ENCODE assay signal across 8 cellular contexts in genomic region chr7:76549855-76550248, GRCh38. TPM values are rescaled to one million over a fixed set of nuclear protein-coding genes. Genes with fewer than 3 reads are reported as not detected.
DNase-seq lines count a peak whose midpoint lies in the region; ATAC-seq and TF ChIP-seq lines count a peak whose summit lies in the region.
"Not testable (repeated sequence)": the region's sequence is repeated elsewhere in the genome, so short reads cannot be mapped to it uniquely, and the experiment has no call there.

No MANE protein-coding gene starts in this region.

- H3K36me3 ChIP-seq in A673 (ENCODE audit: insufficient read depth, low read length, poor library complexity, severe bottlenecking); GM23338 (ENCODE audit: insufficient read depth); Panc1 (ENCODE audit: control insufficient read depth, insufficient read depth, low read length); ectodermal cell (ENCODE audit: control insufficient read depth, insufficient read depth, low read length); smooth muscle cell (ENCODE audit: low read depth): not testable (repeated sequence)

- H3K4me2 ChIP-seq in GM23338 (peak overlapping the region; percentile 91), smooth muscle cell (peak overlapping the region; percentile 89)

- H3K27me3 Mint-ChIP-seq in GM23338 (ENCODE audit: insufficient read depth, low read depth, poor library complexity); activated T-helper 2 cell treated with anti-CD3 and anti-CD28 coated beads, Interferon-gamma antibody, Interleukin-2, Interleukin-4, amounts not matched to agents 10 μg/mL and 5 μg/mL and 100 μg/mL, durations not matched to agents 14 hours and 24 hours and 36 hours (ENCODE audit: low read depth); naive B cell: not testable (repeated sequence)

- not testable (repeated sequence) for H3K4me1 ChIP-seq in A673 (ENCODE audit: insufficient read depth, low read length, poor library complexity, severe bottlenecking); GM23338 (ENCODE audit: insufficient read depth); Panc1 (ENCODE audit: control insufficient read depth, insufficient read depth, low read length); ectodermal cell (ENCODE audit: control insufficient read depth, insufficient read depth, low read length); right cardiac atrium (ENCODE audit: control insufficient read depth, insufficient read depth, low read length); smooth muscle cell (ENCODE audit: low read depth)

- TF ChIP-seq CTCF in A673 (conservative IDR thresholded peaks at IDR 0.05; ENCODE audit: low read depth, low read length); GM23338 (conservative IDR thresholded peaks at IDR 0.05; ENCODE audit: low read depth in 2 of 2); Panc1 (IDR thresholded peaks at IDR 0.05); smooth muscle cell (IDR thresholded peaks at IDR 0.05; ENCODE audit: borderline replicate concordance, insufficient read depth, poor library complexity, severe bottlenecking): not testable (repeated sequence)

- not testable (repeated sequence) for H3K27me3 ChIP-seq in A673 (replicated peaks; ENCODE audit: insufficient read depth, low read depth, low read length, poor library complexity); GM23338 (ENCODE audit: insufficient read depth); Panc1 (ENCODE audit: control insufficient read depth, insufficient read depth, low read length); ectodermal cell (ENCODE audit: control insufficient read depth, insufficient read depth, low read length, poor library complexity, severe bottlenecking); right cardiac atrium (ENCODE audit: control insufficient read depth, insufficient read depth); smooth muscle cell (ENCODE audit: low read depth)

- H3K9ac ChIP-seq in smooth muscle cell (ENCODE audit: low read depth) = peak overlapping the region; percentile 87

- H3K79me2 ChIP-seq in GM23338 (replicated peaks; ENCODE audit: insufficient read depth) (peaks cover 22% of the 10 kb centered on the region), smooth muscle cell (ENCODE audit: low read depth) (peaks cover 28% of the 10 kb centered on the region)

- 1 to 2% methylated on average over 18 of the region's 19 CpGs for WGBS in ectodermal cell, 2 experiments
- under 1% methylated on average over 19 of the region's 19 CpGs for WGBS in right cardiac atrium
- WGBS in smooth muscle cell (ENCODE audit: low lambda C conversion rate) = 1% methylated on average over 14 of the region's 19 CpGs

- H3K4me3 ChIP-seq in A673 (ENCODE audit: low read depth, low read length, poor library complexity, severe bottlenecking) = peak overlapping the region; percentile 85
- H3K4me3 ChIP-seq in GM23338 = peak overlapping the region; percentile 90
- peak overlapping the region; percentile 69 to 76 for H3K4me3 ChIP-seq in Panc1 (ENCODE audit: low read depth in 2 of 2, low read length in 2 of 2)
- H3K4me3 ChIP-seq in ectodermal cell (ENCODE audit: insufficient read depth, low read depth, low read length) = peak overlapping the region; percentile 71
- peak overlapping the region; percentile 70 for H3K4me3 ChIP-seq in right cardiac atrium (ENCODE audit: low read length)
- peak overlapping the region; percentile 83 for H3K4me3 ChIP-seq in smooth muscle cell

- H3K27ac ChIP-seq in A673 (ENCODE audit: low read depth, low read length, poor library complexity, severe bottlenecking) = peak overlapping the region; percentile 91
- not testable (repeated sequence) for H3K27ac ChIP-seq in GM23338 (ENCODE audit: low read depth); ectodermal cell (ENCODE audit: insufficient read depth, low read depth, low read length, poor library complexity, severe bottlenecking); right cardiac atrium (ENCODE audit: low read length)
- H3K27ac ChIP-seq in Panc1 (ENCODE audit: low read length) = peak overlapping the region; percentile 81
- peak overlapping the region; percentile 74 for H3K27ac ChIP-seq in smooth muscle cell (ENCODE audit: low read depth)

- ATAC-seq in GM23338; Panc1; naive B cell (ENCODE audit: low read depth in 2 of 2): not testable (repeated sequence)
- peak in 1 of 2 donors; percentile 21 for ATAC-seq in right cardiac atrium

- POLR2A ChIA-PET in A673 (lab: Charles Lee; ENCODE audit: low non-redundant PET); Panc1 (lab: Charles Lee): not testable (repeated sequence)

- H3K36me3 Mint-ChIP-seq in GM23338 (ENCODE audit: low read depth) = peaks cover 14% of the 10 kb centered on the region
- peaks cover 21% of the 10 kb centered on the region for H3K36me3 Mint-ChIP-seq in activated T-helper 2 cell treated with anti-CD3 and anti-CD28 coated beads, Interferon-gamma antibody, Interleukin-2, Interleukin-4, amounts not matched to agents 10 μg/mL and 5 μg/mL and 100 μg/mL, durations not matched to agents 14 hours and 24 hours and 36 hours (ENCODE audit: low read depth)
- H3K36me3 Mint-ChIP-seq in naive B cell = not testable (repeated sequence)

- not testable (repeated sequence) for H3K9me2 ChIP-seq in GM23338 (ENCODE audit: insufficient read depth)

- H3K27ac Mint-ChIP-seq in GM23338 = 0 out of 2 replicates have a peak overlapping the region, but pooled peaks have one; percentile 31
- peak overlapping the region; percentile 79 for H3K27ac Mint-ChIP-seq in activated T-helper 2 cell treated with anti-CD3 and anti-CD28 coated beads, Interferon-gamma antibody, Interleukin-2, Interleukin-4, amounts not matched to agents 10 μg/mL and 5 μg/mL and 100 μg/mL, durations not matched to agents 14 hours and 24 hours and 36 hours
- H3K27ac Mint-ChIP-seq in naive B cell = peak overlapping the region in 5 of 6 donors; percentile 66 to 89 (median 74)

- not testable (repeated sequence) for DNase-seq in A673 (ENCODE audit: low spot score); Panc1 (ENCODE audit: low read depth, low spot score); activated T-helper 2 cell treated with anti-CD3 and anti-CD28 coated beads, Interferon-gamma antibody, Interleukin-2, Interleukin-4, amounts not matched to agents 10 μg/mL and 5 μg/mL and 100 μg/mL, durations not matched to agents 14 hours and 24 hours and 36 hours (ENCODE audit: low spot score); naive B cell; smooth muscle cell (lab: John Stamatoyannopoulos, UW; ENCODE audit: unreplicated experiment)
- DNase-seq in GM23338 (ENCODE audit: low spot score) (peak; percentile 1), right cardiac atrium (peak in 2 of 3 donors; percentile 22 to 45)

- not testable (repeated sequence) for H3K9me3 Mint-ChIP-seq in GM23338; activated T-helper 2 cell treated with anti-CD3 and anti-CD28 coated beads, Interferon-gamma antibody, Interleukin-2, Interleukin-4, amounts not matched to agents 10 μg/mL and 5 μg/mL and 100 μg/mL, durations not matched to agents 14 hours and 24 hours and 36 hours; naive B cell

- intact Hi-C loops in A673 (cut with micrococcal nuclease; ENCODE audit: unreplicated experiment); Panc1 (cut with micrococcal nuclease; ENCODE audit: unreplicated experiment); activated T-helper 2 cell treated with anti-CD3 and anti-CD28 coated beads, Interferon-gamma antibody, Interleukin-2, Interleukin-4, amounts not matched to agents 10 μg/mL and 5 μg/mL and 100 μg/mL, durations not matched to agents 14 hours and 24 hours and 36 hours (cut with micrococcal nuclease); right cardiac atrium (cut with DNase I): not testable (repeated sequence)

- CTCF ChIA-PET in A673 (lab: Charles Lee); Panc1 (lab: Charles Lee): not testable (repeated sequence)

- BruUV-seq in A673 (replicated peaks; lab: Mats Ljungman, UMichigan); Panc1 (replicated peaks; lab: Mats Ljungman, UMichigan): not testable (repeated sequence)

- not testable (repeated sequence) for H3K9me3 ChIP-seq in A673 (ENCODE audit: low read depth, low read length, poor library complexity, severe bottlenecking); Panc1 (ENCODE audit: control insufficient read depth, insufficient read depth, low read depth, low read length); ectodermal cell (ENCODE audit: control insufficient read depth, low read length); right cardiac atrium (ENCODE audit: control insufficient read depth, low read length); smooth muscle cell (replicated peaks; ENCODE audit: low read depth)

- not testable (repeated sequence) for H2AFZ ChIP-seq in GM23338; smooth muscle cell (ENCODE audit: low read depth)

- H4K20me1 ChIP-seq in GM23338 (replicated peaks; ENCODE audit: insufficient read depth); smooth muscle cell (ENCODE audit: low read depth): not testable (repeated sequence)

- not testable (repeated sequence) for H3F3A ChIP-seq in GM23338 (replicated peaks; ENCODE audit: low read depth); smooth muscle cell (ENCODE audit: low read depth)

- in situ Hi-C loops in Panc1 (cut with HindIII; ENCODE audit: low pct_unique_long_range_greater_than_20kb, low sequenced_read_pairs) = not testable (repeated sequence)

- peak overlapping the region; percentile 92 for H3K4me3 Mint-ChIP-seq in GM23338
- H3K4me3 Mint-ChIP-seq in activated T-helper 2 cell treated with anti-CD3 and anti-CD28 coated beads, Interferon-gamma antibody, Interleukin-2, Interleukin-4, amounts not matched to agents 10 μg/mL and 5 μg/mL and 100 μg/mL, durations not matched to agents 14 hours and 24 hours and 36 hours (ENCODE audit: low read depth) = peak overlapping the region; percentile 93
- H3K4me3 Mint-ChIP-seq in naive B cell = peak overlapping the region; percentile 90 to 97 (median 94)

- not testable (repeated sequence) for H3K4me1 Mint-ChIP-seq in GM23338
- H3K4me1 Mint-ChIP-seq in activated T-helper 2 cell treated with anti-CD3 and anti-CD28 coated beads, Interferon-gamma antibody, Interleukin-2, Interleukin-4, amounts not matched to agents 10 μg/mL and 5 μg/mL and 100 μg/mL, durations not matched to agents 14 hours and 24 hours and 36 hours (ENCODE audit: low read depth) = peaks cover 17% of the 10 kb centered on the region
- peaks cover 10 to 28% (median 26%) of the 10 kb centered on the region in 3 donors for H3K4me1 Mint-ChIP-seq in naive B cell

RNA-seq across cellular contexts. Expression of gene SPDYE16, which starts 6.8 kb away (rescaled TPM):
- total RNA-seq in A673 (2021) (0.13 TPM in 1 of 2 replicates, not detected in the other), Panc1 (2021; ENCODE audit: unreplicated experiment) (not detected), right cardiac atrium (under 1 TPM in 2 of 4 donors, not detected in 2; 0.17 to 0.26 TPM), smooth muscle cell (not detected in 2 replicates)
- total RNA-seq in GM23338 (2014; rRNA removed; shearing (Covaris generic)) = not detected in 2 replicates
- polyA plus RNA-seq in GM23338 (2016; fragmentation: Nextera tagmentation; extraction: Ambion mirVana) (0.55 and 1.1 TPM in 2 replicates), right cardiac atrium (0.09 TPM), naive B cell (ENCODE audit: low read depth in 6 of 6) (under 1 TPM in 3 of 6 donors, not detected in 3; 0.08 to 0.15 (median 0.09) TPM), smooth muscle cell (0.71 TPM in 1 of 2 replicates, not detected in the other)
- polyA plus RNA-seq in Panc1 (2012; ENCODE audit: insufficient read length) = 0.62 TPM
- total RNA-seq in activated T-helper 2 cell treated with anti-CD3 and anti-CD28 coated beads, Interferon-gamma antibody, Interleukin-2, Interleukin-4, amounts not matched to agents 10 μg/mL and 5 μg/mL and 100 μg/mL, durations not matched to agents 14 hours and 24 hours and 36 hours = 0.14 and 0.30 TPM in 2 replicates
- polyA plus RNA-seq in ectodermal cell (2013, experiment 1 of 4) = 0.35 TPM
- not detected for polyA plus RNA-seq in ectodermal cell (2013, experiment 2 of 4)
- not detected for polyA plus RNA-seq in ectodermal cell (2013, experiment 3 of 4)
- polyA plus RNA-seq in ectodermal cell (2013, experiment 4 of 4) = 0.08 TPM

RNA-seq across cellular contexts. Expression of gene UPK3B, which starts 39.5 kb away (rescaled TPM):
- total RNA-seq in A673 (2021) (1.4 TPM in 1 of 2 replicates, not detected in the other), Panc1 (2021; ENCODE audit: unreplicated experiment) (9.8 TPM), right cardiac atrium (1 to 10 TPM in 3 of 4 donors, under 1 TPM in 1; 0.48 to 3.5 (median 1.2) TPM), smooth muscle cell (not detected in 2 replicates)
- 3.0 and 5.2 TPM in 2 replicates for total RNA-seq in GM23338 (2014; rRNA removed; shearing (Covaris generic))
- polyA plus RNA-seq in GM23338 (2016; fragmentation: Nextera tagmentation; extraction: Ambion mirVana) (3.3 and 3.8 TPM in 2 replicates), right cardiac atrium (0.23 TPM), naive B cell (ENCODE audit: low read depth in 6 of 6) (under 1 TPM in 3 of 6 donors, not detected in 3; 0.13 to 0.74 (median 0.21) TPM), smooth muscle cell (1.1 TPM in 1 of 2 replicates, not detected in the other)
- polyA plus RNA-seq in Panc1 (2012; ENCODE audit: insufficient read length) = 23.7 TPM
- 1.0 and 1.2 TPM in 2 replicates for total RNA-seq in activated T-helper 2 cell treated with anti-CD3 and anti-CD28 coated beads, Interferon-gamma antibody, Interleukin-2, Interleukin-4, amounts not matched to agents 10 μg/mL and 5 μg/mL and 100 μg/mL, durations not matched to agents 14 hours and 24 hours and 36 hours
- not detected for polyA plus RNA-seq in ectodermal cell (2013, experiment 1 of 4)
- 0.12 TPM for polyA plus RNA-seq in ectodermal cell (2013, experiment 2 of 4)
- not detected for polyA plus RNA-seq in ectodermal cell (2013, experiment 3 of 4)
- polyA plus RNA-seq in ectodermal cell (2013, experiment 4 of 4) = not detected
